In the genomic region with DNA sequence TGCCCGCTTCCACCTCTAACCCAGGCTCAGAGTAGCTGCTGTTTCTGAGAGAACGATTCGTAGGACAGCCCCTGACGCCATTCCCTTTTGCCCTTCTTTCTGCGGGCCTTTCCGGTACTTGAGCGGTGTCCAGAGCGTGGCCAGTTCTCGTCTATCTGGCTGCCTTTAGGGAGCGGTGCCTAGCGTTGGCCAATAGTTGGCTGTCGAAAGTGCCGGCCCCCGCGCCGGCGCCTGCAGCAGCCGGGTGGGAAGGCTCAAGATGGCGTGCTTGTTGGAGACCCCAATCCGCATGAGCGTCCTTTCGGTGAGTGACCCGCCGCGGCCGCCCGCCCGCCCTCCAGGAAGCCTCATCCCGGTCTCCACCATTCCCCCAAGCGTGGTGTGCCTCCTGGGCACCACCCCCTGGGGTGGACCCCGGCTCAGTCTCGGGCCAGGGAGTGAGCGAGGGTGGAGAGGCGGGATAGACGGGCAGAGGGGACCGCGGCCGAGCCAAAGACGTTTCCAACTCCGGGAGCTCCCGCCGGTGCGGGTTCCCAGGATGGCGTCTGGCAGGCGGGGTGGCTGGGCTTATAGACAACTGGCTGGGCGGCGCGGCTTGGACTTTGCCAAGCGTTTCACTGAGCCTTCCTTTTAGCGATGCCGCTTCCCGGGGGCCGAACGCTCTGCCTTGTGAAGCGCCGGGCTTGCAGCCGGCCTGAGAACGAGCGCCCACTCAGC, we compare ENCODE assay signal across 1 cellular context.
TF ChIP-seq lines count a peak whose summit lies in the region.

A gene with protein sequence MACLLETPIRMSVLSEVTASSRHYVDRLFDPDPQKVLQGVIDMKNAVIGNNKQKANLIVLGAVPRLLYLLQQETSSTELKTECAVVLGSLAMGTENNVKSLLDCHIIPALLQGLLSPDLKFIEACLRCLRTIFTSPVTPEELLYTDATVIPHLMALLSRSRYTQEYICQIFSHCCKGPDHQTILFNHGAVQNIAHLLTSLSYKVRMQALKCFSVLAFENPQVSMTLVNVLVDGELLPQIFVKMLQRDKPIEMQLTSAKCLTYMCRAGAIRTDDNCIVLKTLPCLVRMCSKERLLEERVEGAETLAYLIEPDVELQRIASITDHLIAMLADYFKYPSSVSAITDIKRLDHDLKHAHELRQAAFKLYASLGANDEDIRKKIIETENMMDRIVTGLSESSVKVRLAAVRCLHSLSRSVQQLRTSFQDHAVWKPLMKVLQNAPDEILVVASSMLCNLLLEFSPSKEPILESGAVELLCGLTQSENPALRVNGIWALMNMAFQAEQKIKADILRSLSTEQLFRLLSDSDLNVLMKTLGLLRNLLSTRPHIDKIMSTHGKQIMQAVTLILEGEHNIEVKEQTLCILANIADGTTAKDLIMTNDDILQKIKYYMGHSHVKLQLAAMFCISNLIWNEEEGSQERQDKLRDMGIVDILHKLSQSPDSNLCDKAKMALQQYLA (plus strand): TSS at position 6 of the 717 bp plus-strand sequence. CDS start 254 bp downstream, at position 260.

TF ChIP-seq in liver, 16 proteins besides CTCF, POLR2A, EP300 and RAD21 (continued from another document):
- TF ChIP-seq, protein P1, sequence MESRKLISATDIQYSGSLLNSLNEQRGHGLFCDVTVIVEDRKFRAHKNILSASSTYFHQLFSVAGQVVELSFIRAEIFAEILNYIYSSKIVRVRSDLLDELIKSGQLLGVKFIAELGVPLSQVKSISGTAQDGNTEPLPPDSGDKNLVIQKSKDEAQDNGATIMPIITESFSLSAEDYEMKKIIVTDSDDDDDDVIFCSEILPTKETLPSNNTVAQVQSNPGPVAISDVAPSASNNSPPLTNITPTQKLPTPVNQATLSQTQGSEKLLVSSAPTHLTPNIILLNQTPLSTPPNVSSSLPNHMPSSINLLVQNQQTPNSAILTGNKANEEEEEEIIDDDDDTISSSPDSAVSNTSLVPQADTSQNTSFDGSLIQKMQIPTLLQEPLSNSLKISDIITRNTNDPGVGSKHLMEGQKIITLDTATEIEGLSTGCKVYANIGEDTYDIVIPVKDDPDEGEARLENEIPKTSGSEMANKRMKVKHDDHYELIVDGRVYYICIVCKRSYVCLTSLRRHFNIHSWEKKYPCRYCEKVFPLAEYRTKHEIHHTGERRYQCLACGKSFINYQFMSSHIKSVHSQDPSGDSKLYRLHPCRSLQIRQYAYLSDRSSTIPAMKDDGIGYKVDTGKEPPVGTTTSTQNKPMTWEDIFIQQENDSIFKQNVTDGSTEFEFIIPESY (IDR thresholded peaks at IDR 0.05) = peak; percentile 29
- no peak for TF ChIP-seq SP1 (IDR thresholded peaks at IDR 0.05)
TF ChIP-seq in liver: peak in this region for 6.
